In genomic region chr2:162025121-162025911, GRCh38 we compare ENCODE assay signal across 12 cellular contexts. TPM values are rescaled to one million over a fixed set of nuclear protein-coding genes. Genes with fewer than 3 reads are reported as not detected.
A peak's percentile ranks its signal among the peaks of the same experiment; 100 is the strongest.
DNase-seq lines count a peak whose midpoint lies in the region; ATAC-seq, FAIRE-seq and TF ChIP-seq lines count a peak whose summit lies in the region.
"Had no signal": no experiment of that assay in that cellular context is flagged by ENCODE, and none has a peak within 500 bp of the region (broad histone marks: within the 10 kb centered on the region; RNA-seq: fewer than 3 reads in every experiment).

No MANE protein-coding gene starts in this region.

- H3K27me3 Mint-ChIP-seq in CD4-positive, alpha-beta memory T cell, result no peaks in the 10 kb centered on the region
- H3K27me3 Mint-ChIP-seq in HFFc6 (ENCODE audit: insufficient read depth), result peaks cover under 1% of the 10 kb centered on the region
- H3K27me3 Mint-ChIP-seq in activated naive CD8-positive, alpha-beta T cell treated with anti-CD3 and anti-CD28 coated beads, Interleukin-2, amount 50 U/mL, for 24 hours, result no peaks in the 10 kb centered on the region
- H3K27me3 Mint-ChIP-seq in neural progenitor cell (ENCODE audit: insufficient read depth, low read depth), result peaks cover 2% of the 10 kb centered on the region

- POLR2A ChIA-PET in CD4-positive, alpha-beta memory T cell (lab: Charles Lee; ENCODE audit: partially characterized antibody), result interaction anchor here (7.5 kb wide), 1 partner anchor 13 kb away, joined by 45 read pairs; no protein-coding TSS in a partner anchor

- H3K4me1 Mint-ChIP-seq in CD4-positive, alpha-beta memory T cell, result peaks cover 22 to 40% (median 33%) of the 10 kb centered on the region in 4 donors
- peaks cover 71% of the 10 kb centered on the region for H3K4me1 Mint-ChIP-seq in HFFc6 (ENCODE audit: low read depth)
- peaks cover 42% of the 10 kb centered on the region for H3K4me1 Mint-ChIP-seq in activated naive CD8-positive, alpha-beta T cell treated with anti-CD3 and anti-CD28 coated beads, Interleukin-2, amount 50 U/mL, for 24 hours
- peaks cover 15% of the 10 kb centered on the region for H3K4me1 Mint-ChIP-seq in neural progenitor cell

- ATAC-seq in activated naive CD8-positive, alpha-beta T cell treated with anti-CD3 and anti-CD28 coated beads, Interleukin-2, amount 50 U/mL, for 24 hours, result peak; percentile 41
- ATAC-seq in pancreas (no peak), upper lobe of right lung (no peak), GM18519 (IDR thresholded peaks at IDR 0.05; ENCODE audit: low FRiP score, unreplicated experiment) (no peak)

- H3K27ac ChIP-seq in CD4-positive, alpha-beta memory T cell (ENCODE audit: low read depth, low read length), result no peak overlapping the region
- H3K27ac ChIP-seq in neural progenitor cell (no peak overlapping the region), pancreas (no peak overlapping the region), upper lobe of right lung (no peak overlapping the region)
- H3K27ac ChIP-seq: upper lobe of left lung had no signal

- FAIRE-seq in pancreas (lab: Jason Lieb, UNC), result no peak
- FAIRE-seq: TTC549 had no signal

- H3K36me3 ChIP-seq in CD4-positive, alpha-beta memory T cell (ENCODE audit: insufficient read depth, low read length), result no peaks in the 10 kb centered on the region
- H3K36me3 ChIP-seq in neural progenitor cell (no peaks in the 10 kb centered on the region), pancreas (no peaks in the 10 kb centered on the region), upper lobe of right lung (peaks cover 2% of the 10 kb centered on the region)
- H3K36me3 ChIP-seq: upper lobe of left lung had no signal

- H3K4me2 ChIP-seq in neural progenitor cell, result no peak overlapping the region

- H3K27ac Mint-ChIP-seq in CD4-positive, alpha-beta memory T cell, result peak overlapping the region in 5 of 7 donors; percentile 53 to 89 (median 81)
- peak overlapping the region; percentile 44 for H3K27ac Mint-ChIP-seq in HFFc6
- no peak overlapping the region for H3K27ac Mint-ChIP-seq in activated naive CD8-positive, alpha-beta T cell treated with anti-CD3 and anti-CD28 coated beads, Interleukin-2, amount 50 U/mL, for 24 hours
- H3K27ac Mint-ChIP-seq in neural progenitor cell, result no peak overlapping the region
- H3K27ac Mint-ChIP-seq: endodermal cell had no signal

- H3K9me3 ChIP-seq in CD4-positive, alpha-beta memory T cell (ENCODE audit: control insufficient read depth in 1 of 2, low read length in 2 of 2), result no peaks in the 10 kb centered on the region
- H3K9me3 ChIP-seq in neural progenitor cell (ENCODE audit: low read depth), result no peaks in the 10 kb centered on the region
- no peaks in the 10 kb centered on the region for H3K9me3 ChIP-seq in pancreas
- no peaks in the 10 kb centered on the region for H3K9me3 ChIP-seq in upper lobe of right lung
- H3K9me3 ChIP-seq: upper lobe of left lung had no signal

- peaks cover 66 to 78% of the 10 kb centered on the region in 2 donors for H3K36me3 Mint-ChIP-seq in CD4-positive, alpha-beta memory T cell
- H3K36me3 Mint-ChIP-seq in HFFc6 (ENCODE audit: low read depth) (peaks cover 30% of the 10 kb centered on the region), neural progenitor cell (no peaks in the 10 kb centered on the region)
- peaks cover 5% of the 10 kb centered on the region for H3K36me3 Mint-ChIP-seq in activated naive CD8-positive, alpha-beta T cell treated with anti-CD3 and anti-CD28 coated beads, Interleukin-2, amount 50 U/mL, for 24 hours (ENCODE audit: low read depth)

- no peak overlapping the region for H3K4me3 ChIP-seq in CD4-positive, alpha-beta memory T cell (ENCODE audit: low read length in 2 of 2)
- no peak overlapping the region for H3K4me3 ChIP-seq in neural progenitor cell
- H3K4me3 ChIP-seq in pancreas, result no peak overlapping the region
- H3K4me3 ChIP-seq in upper lobe of right lung, result no peak overlapping the region
- H3K4me3 ChIP-seq: upper lobe of left lung had no signal

- no peak for TF ChIP-seq CTCF in HFFc6 (IDR thresholded peaks at IDR 0.05)
- no peak for TF ChIP-seq CTCF in neural progenitor cell (IDR thresholded peaks at IDR 0.05)
- no peak for TF ChIP-seq CTCF in pancreas (IDR thresholded peaks at IDR 0.05)
- no peak for TF ChIP-seq CTCF in upper lobe of right lung (IDR thresholded peaks at IDR 0.05)

- H3K4me3 Mint-ChIP-seq in CD4-positive, alpha-beta memory T cell, result peak overlapping the region in 3 of 8 donors; percentile 3 to 23 (median 17)
- H3K4me3 Mint-ChIP-seq in HFFc6 (peak overlapping the region; percentile 58), neural progenitor cell (no peak overlapping the region)
- H3K4me3 Mint-ChIP-seq in activated naive CD8-positive, alpha-beta T cell treated with anti-CD3 and anti-CD28 coated beads, Interleukin-2, amount 50 U/mL, for 24 hours, result no peak overlapping the region
- H3K4me3 Mint-ChIP-seq: endodermal cell had no signal

- H4K20me1 ChIP-seq in neural progenitor cell (ENCODE audit: low read depth), result no peaks in the 10 kb centered on the region

- H3F3A ChIP-seq in neural progenitor cell (ENCODE audit: low read depth), result no peaks in the 10 kb centered on the region

- no peaks in the 10 kb centered on the region for H3K79me2 ChIP-seq in neural progenitor cell (ENCODE audit: low read depth)

- peaks cover 13% of the 10 kb centered on the region for H3K4me1 ChIP-seq in CD4-positive, alpha-beta memory T cell (ENCODE audit: insufficient read depth, low read length)
- H3K4me1 ChIP-seq in neural progenitor cell (peaks cover 7% of the 10 kb centered on the region), pancreas (peaks cover 0 to 10% (median 10%) of the 10 kb centered on the region in 3 donors), upper lobe of right lung (no peaks in the 10 kb centered on the region)
- H3K4me1 ChIP-seq: upper lobe of left lung had no signal

- DNase-seq in CD4-positive, alpha-beta memory T cell, result no peak
- DNase-seq in HFFc6 (peak; percentile 53), neural progenitor cell (ENCODE audit: low spot score) (no peak), pancreas (no peak), upper lobe of right lung (no peak), NCI-H2081 treated with DMSO at 0.1 percent for 48 hours (lab: John Stamatoyannopoulos, UW) (no peak)
- DNase-seq in activated naive CD8-positive, alpha-beta T cell treated with anti-CD3 and anti-CD28 coated beads, Interleukin-2, amount 50 U/mL, for 24 hours, result no peak
- DNase-seq: endodermal cell, NCI-H1105 treated with DMSO at 0.1 percent for 48 hours, upper lobe of left lung had no signal

- H3K9ac ChIP-seq in neural progenitor cell, result no peak overlapping the region

- no peaks in the 10 kb centered on the region for H3K27me3 ChIP-seq in CD4-positive, alpha-beta memory T cell (ENCODE audit: insufficient read depth, low read length)
- no peaks in the 10 kb centered on the region for H3K27me3 ChIP-seq in neural progenitor cell
- no peaks in the 10 kb centered on the region for H3K27me3 ChIP-seq in pancreas
- no peaks in the 10 kb centered on the region for H3K27me3 ChIP-seq in upper lobe of right lung
- H3K27me3 ChIP-seq: upper lobe of left lung had no signal

- CTCF ChIA-PET in CD4-positive, alpha-beta memory T cell (lab: Charles Lee; ENCODE audit: partially characterized antibody), result interaction anchor here (1.2 to 5.0 kb wide), 5 partner anchors 10 to 97 kb away, joined by 3 to 30 read pairs (median 3); no protein-coding TSS in a partner anchor

- WGBS in pancreas, 2 donors, result 76 to 81% methylated on average over 6 of the region's 6 CpGs

- intact Hi-C loops in CD4-positive, alpha-beta memory T cell (cut with micrococcal nuclease), result no loop called here
- intact Hi-C loops in pancreas (cut with DNase I), result no loop called here
- intact Hi-C loops in upper lobe of right lung (cut with DNase I), result no loop called here

- peak overlapping the region; percentile 17 for H2AFZ ChIP-seq in neural progenitor cell (replicated peaks)

- H3K9me3 Mint-ChIP-seq in CD4-positive, alpha-beta memory T cell, result no peaks in the 10 kb centered on the region
- no peaks in the 10 kb centered on the region for H3K9me3 Mint-ChIP-seq in HFFc6
- no peaks in the 10 kb centered on the region for H3K9me3 Mint-ChIP-seq in activated naive CD8-positive, alpha-beta T cell treated with anti-CD3 and anti-CD28 coated beads, Interleukin-2, amount 50 U/mL, for 24 hours
- H3K9me3 Mint-ChIP-seq in neural progenitor cell, result no peaks in the 10 kb centered on the region
- H3K9me3 Mint-ChIP-seq: endodermal cell had no signal

RNA-seq across cellular contexts. Expression of gene DPP4, which starts 48.7 kb away (rescaled TPM):
- total RNA-seq in CD4-positive, alpha-beta memory T cell, result 10 to 100 TPM; 38.5 to 40.2 TPM
- polyA plus RNA-seq in CD4-positive, alpha-beta memory T cell, result 100 to 1,000 TPM; 105 to 124 TPM
- total RNA-seq in HFFc6 (2021; fragmentation: NEBNext Ultra II Directional; extraction: Animal tissue kit (Norgen Biotek cat#: 25700)), result 10 to 100 TPM; 30.7 to 44.1 (median 36.4) TPM
- total RNA-seq in neural progenitor cell (ENCODE audit: low replicate concordance), result 0.12 and 0.49 TPM in 2 replicates
- 1 to 10 TPM in 5 of 6 donors, under 1 TPM in 1; 0.98 to 3.4 (median 2.4) TPM for total RNA-seq in pancreas
- 1 to 10 TPM; 1.3 to 6.4 TPM for polyA plus RNA-seq in pancreas
- total RNA-seq in upper lobe of right lung, result 30.7 TPM

Comparison
In these comparisons a context has a peak if more than half of its experiments do, and no peak if none do; other contexts are left out.
1. H3K27ac Mint-ChIP-seq: peak in CD4-positive, alpha-beta memory T cell (5 of 7) and HFFc6 (single experiment); none in activated naive CD8-positive, alpha-beta T cell treated with anti-CD3 and anti-CD28 coated beads, Interleukin-2, amount 50 U/mL, for 24 hours (single experiment) and neural progenitor cell (single experiment).